1 cellular context compared by ENCODE assay signal in the genomic region with DNA sequence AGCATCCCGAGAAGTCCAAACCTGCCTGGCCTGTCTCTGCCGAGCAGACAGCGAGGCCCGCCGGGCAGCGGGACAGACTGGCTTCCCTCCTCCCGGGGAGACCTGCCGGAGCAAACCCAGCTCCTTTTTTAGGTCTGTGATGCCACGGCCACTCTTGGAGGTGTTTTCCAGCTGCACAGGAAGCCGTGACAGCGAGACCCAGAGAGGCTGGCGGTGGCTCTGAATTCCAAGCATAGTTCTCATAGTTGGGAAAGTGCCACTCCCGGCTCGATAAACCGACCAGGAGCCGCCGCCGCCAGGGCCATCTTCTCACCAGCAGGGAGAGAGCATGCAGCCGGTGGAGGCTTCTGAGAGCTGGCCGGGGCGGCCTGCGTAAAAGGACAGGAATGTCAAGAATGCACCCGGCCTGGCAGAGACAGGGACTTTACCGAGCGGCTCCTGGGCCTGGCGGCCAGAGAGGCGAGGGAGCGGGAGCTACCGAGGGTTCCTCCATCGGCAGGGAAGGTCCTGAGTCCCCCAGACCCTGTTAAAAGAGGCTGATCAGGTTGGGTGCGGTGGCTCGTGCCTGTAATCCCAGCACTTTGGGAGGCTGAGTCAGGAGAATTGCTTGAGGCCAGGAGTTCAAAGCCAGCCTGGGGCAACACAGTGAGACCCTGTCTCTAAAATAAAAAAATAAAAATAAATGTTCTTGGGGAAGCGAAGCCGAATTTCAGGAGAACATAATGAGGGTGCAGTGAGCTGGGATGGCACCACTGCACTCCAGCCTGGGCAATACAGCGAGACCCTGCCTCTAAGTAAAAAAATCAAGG.
TF ChIP-seq lines count a peak whose summit lies in the region.

No MANE protein-coding gene starts in this region.

TF ChIP-seq in HepG2, 621 proteins besides CTCF, POLR2A, EP300 and RAD21 (continued from another document and continues in another):
- TF ChIP-seq, protein P1, sequence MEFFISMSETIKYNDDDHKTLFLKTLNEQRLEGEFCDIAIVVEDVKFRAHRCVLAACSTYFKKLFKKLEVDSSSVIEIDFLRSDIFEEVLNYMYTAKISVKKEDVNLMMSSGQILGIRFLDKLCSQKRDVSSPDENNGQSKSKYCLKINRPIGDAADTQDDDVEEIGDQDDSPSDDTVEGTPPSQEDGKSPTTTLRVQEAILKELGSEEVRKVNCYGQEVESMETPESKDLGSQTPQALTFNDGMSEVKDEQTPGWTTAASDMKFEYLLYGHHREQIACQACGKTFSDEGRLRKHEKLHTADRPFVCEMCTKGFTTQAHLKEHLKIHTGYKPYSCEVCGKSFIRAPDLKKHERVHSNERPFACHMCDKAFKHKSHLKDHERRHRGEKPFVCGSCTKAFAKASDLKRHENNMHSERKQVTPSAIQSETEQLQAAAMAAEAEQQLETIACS (CRISPR knock-in tag; IDR thresholded peaks at IDR 0.05) = no peak; the same call in 1 of the 2 replicates
- TF ChIP-seq, protein P2, sequence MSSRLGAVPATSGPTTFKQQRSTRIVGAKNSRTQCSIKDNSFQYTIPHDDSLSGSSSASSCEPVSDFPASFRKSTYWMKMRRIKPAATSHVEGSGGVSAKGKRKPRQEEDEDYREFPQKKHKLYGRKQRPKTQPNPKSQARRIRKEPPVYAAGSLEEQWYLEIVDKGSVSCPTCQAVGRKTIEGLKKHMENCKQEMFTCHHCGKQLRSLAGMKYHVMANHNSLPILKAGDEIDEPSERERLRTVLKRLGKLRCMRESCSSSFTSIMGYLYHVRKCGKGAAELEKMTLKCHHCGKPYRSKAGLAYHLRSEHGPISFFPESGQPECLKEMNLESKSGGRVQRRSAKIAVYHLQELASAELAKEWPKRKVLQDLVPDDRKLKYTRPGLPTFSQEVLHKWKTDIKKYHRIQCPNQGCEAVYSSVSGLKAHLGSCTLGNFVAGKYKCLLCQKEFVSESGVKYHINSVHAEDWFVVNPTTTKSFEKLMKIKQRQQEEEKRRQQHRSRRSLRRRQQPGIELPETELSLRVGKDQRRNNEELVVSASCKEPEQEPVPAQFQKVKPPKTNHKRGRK (CRISPR knock-in tag; IDR thresholded peaks at IDR 0.05) = peak; percentile 55; the same call in 1 of the 2 replicates
- no peak for TF ChIP-seq ZNF850 (CRISPR knock-in tag; conservative IDR thresholded peaks at IDR 0.05)
- no peak for TF ChIP-seq NFE2L1 (CRISPR knock-in tag; IDR thresholded peaks at IDR 0.05; ENCODE audit: borderline replicate concordance)
- no peak for TF ChIP-seq POLR2AphosphoS5 (IDR thresholded peaks at IDR 0.05; ENCODE audit: low read depth, low read length)
- TF ChIP-seq YY1 (IDR thresholded peaks at IDR 0.05; ENCODE audit: insufficient read depth, insufficient replicate concordance, low read depth, low read length) = peak; percentile 57
- TF ChIP-seq FOXK2 (IDR thresholded peaks at IDR 0.05) = no peak
- peak; percentile 30; the same call in 1 of the 2 replicates for TF ChIP-seq NCOR1 (IDR thresholded peaks at IDR 0.05; ENCODE audit: borderline replicate concordance, low read length)
- TF ChIP-seq, protein P3, sequence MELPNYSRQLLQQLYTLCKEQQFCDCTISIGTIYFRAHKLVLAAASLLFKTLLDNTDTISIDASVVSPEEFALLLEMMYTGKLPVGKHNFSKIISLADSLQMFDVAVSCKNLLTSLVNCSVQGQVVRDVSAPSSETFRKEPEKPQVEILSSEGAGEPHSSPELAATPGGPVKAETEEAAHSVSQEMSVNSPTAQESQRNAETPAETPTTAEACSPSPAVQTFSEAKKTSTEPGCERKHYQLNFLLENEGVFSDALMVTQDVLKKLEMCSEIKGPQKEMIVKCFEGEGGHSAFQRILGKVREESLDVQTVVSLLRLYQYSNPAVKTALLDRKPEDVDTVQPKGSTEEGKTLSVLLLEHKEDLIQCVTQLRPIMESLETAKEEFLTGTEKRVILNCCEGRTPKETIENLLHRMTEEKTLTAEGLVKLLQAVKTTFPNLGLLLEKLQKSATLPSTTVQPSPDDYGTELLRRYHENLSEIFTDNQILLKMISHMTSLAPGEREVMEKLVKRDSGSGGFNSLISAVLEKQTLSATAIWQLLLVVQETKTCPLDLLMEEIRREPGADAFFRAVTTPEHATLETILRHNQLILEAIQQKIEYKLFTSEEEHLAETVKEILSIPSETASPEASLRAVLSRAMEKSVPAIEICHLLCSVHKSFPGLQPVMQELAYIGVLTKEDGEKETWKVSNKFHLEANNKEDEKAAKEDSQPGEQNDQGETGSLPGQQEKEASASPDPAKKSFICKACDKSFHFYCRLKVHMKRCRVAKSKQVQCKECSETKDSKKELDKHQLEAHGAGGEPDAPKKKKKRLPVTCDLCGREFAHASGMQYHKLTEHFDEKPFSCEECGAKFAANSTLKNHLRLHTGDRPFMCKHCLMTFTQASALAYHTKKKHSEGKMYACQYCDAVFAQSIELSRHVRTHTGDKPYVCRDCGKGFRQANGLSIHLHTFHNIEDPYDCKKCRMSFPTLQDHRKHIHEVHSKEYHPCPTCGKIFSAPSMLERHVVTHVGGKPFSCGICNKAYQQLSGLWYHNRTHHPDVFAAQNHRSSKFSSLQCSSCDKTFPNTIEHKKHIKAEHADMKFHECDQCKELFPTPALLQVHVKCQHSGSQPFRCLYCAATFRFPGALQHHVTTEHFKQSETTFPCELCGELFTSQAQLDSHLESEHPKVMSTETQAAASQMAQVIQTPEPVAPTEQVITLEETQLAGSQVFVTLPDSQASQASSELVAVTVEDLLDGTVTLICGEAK (IDR thresholded peaks at IDR 0.05) = no peak
- TF ChIP-seq, protein P3 (CRISPR knock-in tag; IDR thresholded peaks at IDR 0.05) = peak; percentile 22; the same call in 1 of the 2 replicates
- peak; percentile 72; the same call in 1 of the 2 replicates for TF ChIP-seq ZNF788 (CRISPR knock-in tag; IDR thresholded peaks at IDR 0.05; ENCODE audit: borderline replicate concordance)
- 0 out of 2 replicates have a peak, but pooled peaks have one; percentile 58 for TF ChIP-seq ZNF136 (CRISPR knock-in tag; IDR thresholded peaks at IDR 0.05; ENCODE audit: low read depth)
- peak; percentile 72; the same call in 1 of the 2 replicates for TF ChIP-seq MEIS1 (CRISPR knock-in tag; IDR thresholded peaks at IDR 0.05; ENCODE audit: borderline replicate concordance)
- TF ChIP-seq TOPORS (CRISPR knock-in tag; IDR thresholded peaks at IDR 0.05) = no peak
- TF ChIP-seq, protein P4, sequence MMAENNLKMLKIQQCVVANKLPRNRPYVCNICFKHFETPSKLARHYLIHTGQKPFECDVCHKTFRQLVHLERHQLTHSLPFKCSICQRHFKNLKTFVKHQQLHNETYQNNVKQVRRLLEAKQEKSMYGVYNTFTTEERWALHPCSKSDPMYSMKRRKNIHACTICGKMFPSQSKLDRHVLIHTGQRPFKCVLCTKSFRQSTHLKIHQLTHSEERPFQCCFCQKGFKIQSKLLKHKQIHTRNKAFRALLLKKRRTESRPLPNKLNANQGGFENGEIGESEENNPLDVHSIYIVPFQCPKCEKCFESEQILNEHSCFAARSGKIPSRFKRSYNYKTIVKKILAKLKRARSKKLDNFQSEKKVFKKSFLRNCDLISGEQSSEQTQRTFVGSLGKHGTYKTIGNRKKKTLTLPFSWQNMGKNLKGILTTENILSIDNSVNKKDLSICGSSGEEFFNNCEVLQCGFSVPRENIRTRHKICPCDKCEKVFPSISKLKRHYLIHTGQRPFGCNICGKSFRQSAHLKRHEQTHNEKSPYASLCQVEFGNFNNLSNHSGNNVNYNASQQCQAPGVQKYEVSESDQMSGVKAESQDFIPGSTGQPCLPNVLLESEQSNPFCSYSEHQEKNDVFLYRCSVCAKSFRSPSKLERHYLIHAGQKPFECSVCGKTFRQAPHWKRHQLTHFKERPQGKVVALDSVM (CRISPR knock-in tag; IDR thresholded peaks at IDR 0.05) = peak; percentile 68
- TF ChIP-seq, protein P5, sequence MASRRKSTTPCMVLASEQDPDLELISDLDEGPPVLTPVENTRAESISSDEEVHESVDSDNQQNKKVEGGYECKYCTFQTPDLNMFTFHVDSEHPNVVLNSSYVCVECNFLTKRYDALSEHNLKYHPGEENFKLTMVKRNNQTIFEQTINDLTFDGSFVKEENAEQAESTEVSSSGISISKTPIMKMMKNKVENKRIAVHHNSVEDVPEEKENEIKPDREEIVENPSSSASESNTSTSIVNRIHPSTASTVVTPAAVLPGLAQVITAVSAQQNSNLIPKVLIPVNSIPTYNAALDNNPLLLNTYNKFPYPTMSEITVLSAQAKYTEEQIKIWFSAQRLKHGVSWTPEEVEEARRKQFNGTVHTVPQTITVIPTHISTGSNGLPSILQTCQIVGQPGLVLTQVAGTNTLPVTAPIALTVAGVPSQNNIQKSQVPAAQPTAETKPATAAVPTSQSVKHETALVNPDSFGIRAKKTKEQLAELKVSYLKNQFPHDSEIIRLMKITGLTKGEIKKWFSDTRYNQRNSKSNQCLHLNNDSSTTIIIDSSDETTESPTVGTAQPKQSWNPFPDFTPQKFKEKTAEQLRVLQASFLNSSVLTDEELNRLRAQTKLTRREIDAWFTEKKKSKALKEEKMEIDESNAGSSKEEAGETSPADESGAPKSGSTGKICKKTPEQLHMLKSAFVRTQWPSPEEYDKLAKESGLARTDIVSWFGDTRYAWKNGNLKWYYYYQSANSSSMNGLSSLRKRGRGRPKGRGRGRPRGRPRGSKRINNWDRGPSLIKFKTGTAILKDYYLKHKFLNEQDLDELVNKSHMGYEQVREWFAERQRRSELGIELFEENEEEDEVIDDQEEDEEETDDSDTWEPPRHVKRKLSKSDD (CRISPR knock-in tag; IDR thresholded peaks at IDR 0.05; ENCODE audit: low read depth) = no peak
- peak; percentile 90; the same call in 1 of the 2 replicates for TF ChIP-seq ZSCAN9 (CRISPR knock-in tag; IDR thresholded peaks at IDR 0.05; ENCODE audit: borderline replicate concordance)
- no peak for TF ChIP-seq ZSCAN12 (CRISPR knock-in tag; IDR thresholded peaks at IDR 0.05)
- no peak for TF ChIP-seq ZNF83 (CRISPR knock-in tag; IDR thresholded peaks at IDR 0.05; ENCODE audit: borderline replicate concordance)
- TF ChIP-seq ZNF451 (CRISPR knock-in tag; IDR thresholded peaks at IDR 0.05) = 0 out of 2 replicates have a peak, but pooled peaks have one; percentile 59
- TF ChIP-seq HNF4G (IDR thresholded peaks at IDR 0.05; ENCODE audit: borderline replicate concordance, low read depth, low read length) = peak; percentile 73; the same call in 1 of the 2 replicates
- TF ChIP-seq HNF4G (CRISPR knock-in tag; IDR thresholded peaks at IDR 0.05; ENCODE audit: borderline replicate concordance, low read depth) = no peak
- TF ChIP-seq NCOA2 (CRISPR knock-in tag; IDR thresholded peaks at IDR 0.05) = peak; percentile 75
- TF ChIP-seq ERF (CRISPR knock-in tag; IDR thresholded peaks at IDR 0.05) = peak; percentile 69
- TF ChIP-seq EZH2 (conservative IDR thresholded peaks at IDR 0.05; ENCODE audit: low read depth, low read length) = no peak
- TF ChIP-seq FOXO1 (CRISPR knock-in tag; IDR thresholded peaks at IDR 0.05) = peak; percentile 37; the same call in 1 of the 2 replicates
- TF ChIP-seq ZNF841 (CRISPR knock-in tag; IDR thresholded peaks at IDR 0.05; ENCODE audit: borderline replicate concordance) = no peak
- TF ChIP-seq ZSCAN25 (CRISPR knock-in tag; IDR thresholded peaks at IDR 0.05) = no peak; the same call in 1 of the 2 replicates
- TF ChIP-seq, protein P6, sequence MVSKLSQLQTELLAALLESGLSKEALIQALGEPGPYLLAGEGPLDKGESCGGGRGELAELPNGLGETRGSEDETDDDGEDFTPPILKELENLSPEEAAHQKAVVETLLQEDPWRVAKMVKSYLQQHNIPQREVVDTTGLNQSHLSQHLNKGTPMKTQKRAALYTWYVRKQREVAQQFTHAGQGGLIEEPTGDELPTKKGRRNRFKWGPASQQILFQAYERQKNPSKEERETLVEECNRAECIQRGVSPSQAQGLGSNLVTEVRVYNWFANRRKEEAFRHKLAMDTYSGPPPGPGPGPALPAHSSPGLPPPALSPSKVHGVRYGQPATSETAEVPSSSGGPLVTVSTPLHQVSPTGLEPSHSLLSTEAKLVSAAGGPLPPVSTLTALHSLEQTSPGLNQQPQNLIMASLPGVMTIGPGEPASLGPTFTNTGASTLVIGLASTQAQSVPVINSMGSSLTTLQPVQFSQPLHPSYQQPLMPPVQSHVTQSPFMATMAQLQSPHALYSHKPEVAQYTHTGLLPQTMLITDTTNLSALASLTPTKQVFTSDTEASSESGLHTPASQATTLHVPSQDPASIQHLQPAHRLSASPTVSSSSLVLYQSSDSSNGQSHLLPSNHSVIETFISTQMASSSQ (IDR thresholded peaks at IDR 0.05; ENCODE audit: low read depth) = no peak; the same call in 1 of the 2 replicates
- TF ChIP-seq, protein P6 (CRISPR knock-in tag; IDR thresholded peaks at IDR 0.05; ENCODE audit: borderline replicate concordance) = no peak; the same call in 1 of the 2 replicates
- TF ChIP-seq TP53 (CRISPR knock-in tag; conservative IDR thresholded peaks at IDR 0.05) = no peak
- TF ChIP-seq RNF2 (conservative IDR thresholded peaks at IDR 0.05; ENCODE audit: low read depth) = no peak
- TF ChIP-seq PHF8 (CRISPR knock-in tag; IDR thresholded peaks at IDR 0.05) = no peak; the same call in 1 of the 2 replicates
